10 cellular contexts compared by ENCODE assay signal in genomic region chr16:74607967-74608356, GRCh38. TPM values are rescaled to one million over a fixed set of nuclear protein-coding genes. Genes with fewer than 3 reads are reported as not detected.
A peak's percentile ranks its signal among the peaks of the same experiment; 100 is the strongest.
DNase-seq lines count a peak whose midpoint lies in the region; ATAC-seq, FAIRE-seq and TF ChIP-seq lines count a peak whose summit lies in the region.
"Had no signal": no experiment of that assay in that cellular context is flagged by ENCODE, and none has a peak within 500 bp of the region (broad histone marks: within the 10 kb centered on the region; RNA-seq: fewer than 3 reads in every experiment).

No MANE protein-coding gene starts in this region.

- H3K27ac ChIP-seq in A549 (peak overlapping the region in 1 of 2 experiments; percentile 96; a peak in 3 of 6 replicates), keratinocyte (ENCODE audit: control insufficient read depth, insufficient read depth, low read length) (no peak overlapping the region)

- H3K36me3 ChIP-seq in keratinocyte (ENCODE audit: control insufficient read depth in 2 of 2, extremely low read depth in 1 of 2, insufficient read depth in 2 of 2, low read length in 2 of 2) = no peaks in the 10 kb centered on the region

- 94% methylated on average over 6 of the region's 6 CpGs for WGBS in A549 (ENCODE audit: missing lambda C conversion rate)

- no peaks in the 10 kb centered on the region for H3K9me3 Mint-ChIP-seq in activated CD8-positive, alpha-beta T cell treated with anti-CD3 and anti-CD28 coated beads for 36 hours

- no peak for TF ChIP-seq EP300 in A549 (IDR thresholded peaks at IDR 0.05)

- no peaks in the 10 kb centered on the region for H3K9me1 ChIP-seq in keratinocyte (ENCODE audit: control insufficient read depth, extremely low read depth, insufficient read depth, low read length)

- TF ChIP-seq RAD21 in A549 (conservative IDR thresholded peaks at IDR 0.05 in 1 of 2, IDR thresholded peaks at IDR 0.05 in 1 of 2) = no peak

- CTCF ChIA-PET in A549 (lab: Yijun Ruan, JAX) = interaction anchor here (1.4 to 1.9 kb wide), 3 partner anchors 9 to 16 kb away, joined by 4 to 11 read pairs (median 7); no protein-coding TSS in a partner anchor
- CTCF ChIA-PET in activated CD8-positive, alpha-beta T cell treated with anti-CD3 and anti-CD28 coated beads for 36 hours (lab: Charles Lee) = interaction anchor here (0.5 to 1.7 kb wide), 6 partner anchors 11 to 298 kb away, joined by 3 to 4 read pairs (median 3); no protein-coding TSS in a partner anchor

- H3K79me2 ChIP-seq in keratinocyte (ENCODE audit: control insufficient read depth, insufficient read depth, low read length) = peaks cover 39% of the 10 kb centered on the region

- H3K4me2 ChIP-seq in A549 = peak overlapping the region; percentile 97; the same call in 2 of the 3 replicates
- no peak overlapping the region for H3K4me2 ChIP-seq in keratinocyte (ENCODE audit: control insufficient read depth, extremely low read depth, insufficient read depth, low read depth, low read length)

- peak overlapping the region; percentile 98 for H3K4me3 Mint-ChIP-seq in activated CD8-positive, alpha-beta T cell treated with anti-CD3 and anti-CD28 coated beads for 36 hours

- H3K4me1 ChIP-seq in A549 (peaks cover 26% of the 10 kb centered on the region), keratinocyte (ENCODE audit: control insufficient read depth, extremely low read depth, insufficient read depth, low read length) (peaks cover 19% of the 10 kb centered on the region)

- no peak overlapping the region for H3K9ac ChIP-seq in keratinocyte (ENCODE audit: control insufficient read depth, extremely low read depth, insufficient read depth, low read length)

- in situ Hi-C loops in G401 (cut with HindIII; ENCODE audit: low sequenced_read_pairs) = no loop called here

- POLR2A ChIA-PET in A549 (lab: Yijun Ruan, JAX) = no interaction called here
- POLR2A ChIA-PET in activated CD8-positive, alpha-beta T cell treated with anti-CD3 and anti-CD28 coated beads for 36 hours (lab: Charles Lee) = interaction anchor here (0.9 to 2.0 kb wide), 6 partner anchors 8 to 89 kb away, joined by 3 to 9 read pairs (median 6); no protein-coding TSS in a partner anchor

- dilution Hi-C loops in keratinocyte (cut with MboI; ENCODE audit: extremely low pct_ligation_motif_present, low sequenced_read_pairs) = no loop called here

- no peaks in the 10 kb centered on the region for H3K27me3 ChIP-seq in keratinocyte (ENCODE audit: control insufficient read depth, extremely low read depth, insufficient read depth, low read length)

- intact Hi-C loops in activated CD8-positive, alpha-beta T cell treated with anti-CD3 and anti-CD28 coated beads for 36 hours (cut with micrococcal nuclease) = loop anchor here (10.0 kb wide), 1 partner anchor 103 kb away; no protein-coding TSS in a partner anchor

- TF ChIP-seq CTCF in A549 (IDR thresholded peaks at IDR 0.05) (no peak), keratinocyte (optimal IDR thresholded peaks at IDR 0.05 in 1 of 3, IDR thresholded peaks at IDR 0.05 in 1 of 3, conservative IDR thresholded peaks at IDR 0.05 in 1 of 3; ENCODE audit: extremely low read depth in 1 of 3, insufficient read depth in 2 of 3, low read length in 3 of 3) (no peak)
- no peak for TF ChIP-seq CTCF in activated CD8-positive, alpha-beta T cell treated with anti-CD3 and anti-CD28 coated beads for 36 hours (IDR thresholded peaks at IDR 0.05)

- peaks cover 13% of the 10 kb centered on the region for H3K36me3 Mint-ChIP-seq in activated CD8-positive, alpha-beta T cell treated with anti-CD3 and anti-CD28 coated beads for 36 hours (ENCODE audit: low read depth)

- peaks cover 40% of the 10 kb centered on the region for H3K4me1 Mint-ChIP-seq in activated CD8-positive, alpha-beta T cell treated with anti-CD3 and anti-CD28 coated beads for 36 hours (ENCODE audit: low read depth)

- ATAC-seq in A549 = no peak
- ATAC-seq in activated CD8-positive, alpha-beta T cell treated with anti-CD3 and anti-CD28 coated beads for 36 hours = no peak

- no peaks in the 10 kb centered on the region for H3K27me3 Mint-ChIP-seq in activated CD8-positive, alpha-beta T cell treated with anti-CD3 and anti-CD28 coated beads for 36 hours

- TF ChIP-seq POLR2A in A549 (IDR thresholded peaks at IDR 0.05; ENCODE audit: low read length) = no peak

- DNase-seq in A549 (ENCODE audit: low read depth in 1 of 2, low spot score in 1 of 2) (no peak), EH (ENCODE audit: low read depth) (peak; percentile 45), keratinocyte (ENCODE audit: low read depth, low spot score) (no peak), G401 (ENCODE audit: low spot score) (no peak), NCI-H446 treated with DMSO at 0.1 percent for 48 hours (lab: John Stamatoyannopoulos, UW) (no peak), HuH-7.5 (ENCODE audit: low spot score) (no peak), 8988T (no peak)
- no peak for DNase-seq in activated CD8-positive, alpha-beta T cell treated with anti-CD3 and anti-CD28 coated beads for 36 hours
- DNase-seq: NCI-H1417 treated with DMSO at 0.1 percent for 48 hours had no signal

- FAIRE-seq in A549 (lab: Jason Lieb, UNC) (no peak), keratinocyte (lab: Jason Lieb, UNC) (no peak)

- no peaks in the 10 kb centered on the region for H4K20me1 ChIP-seq in keratinocyte (ENCODE audit: control insufficient read depth, extremely low read depth, insufficient read depth, low read length)

- no peaks in the 10 kb centered on the region for H3K9me3 ChIP-seq in A549
- no peaks in the 10 kb centered on the region for H3K9me3 ChIP-seq in keratinocyte (ENCODE audit: control insufficient read depth, low read depth, low read length)
- H3K9me3 ChIP-seq: HAP-1 had no signal

- H3K4me3 ChIP-seq in A549 (no peak overlapping the region), keratinocyte (ENCODE audit: control insufficient read depth in 2 of 3, extremely low read depth in 1 of 3, insufficient read depth in 2 of 3, low read depth in 1 of 3, low read length in 3 of 3) (no peak overlapping the region)

- H2AFZ ChIP-seq in keratinocyte (ENCODE audit: control insufficient read depth, low read length) = peak overlapping the region; percentile 95

- H3K27ac Mint-ChIP-seq in activated CD8-positive, alpha-beta T cell treated with anti-CD3 and anti-CD28 coated beads for 36 hours = no peak overlapping the region

TF ChIP-seq in A549, 52 proteins besides CTCF, POLR2A, EP300 and RAD21:
- TF ChIP-seq CEBPB (IDR thresholded peaks at IDR 0.05) = no peak
- no peak for TF ChIP-seq HDAC2 (IDR thresholded peaks at IDR 0.05)
- no peak for TF ChIP-seq FOSB (CRISPR knock-in tag; IDR thresholded peaks at IDR 0.05)
- TF ChIP-seq HEYL (CRISPR knock-in tag; IDR thresholded peaks at IDR 0.05) = no peak
- no peak for TF ChIP-seq ZSCAN20 (CRISPR knock-in tag; IDR thresholded peaks at IDR 0.05)
- no peak for TF ChIP-seq USF2 (IDR thresholded peaks at IDR 0.05)

RNA-seq across cellular contexts. Expression of gene GLG1, which starts 1.0 kb away (rescaled TPM):
- polyA plus RNA-seq in A549 (2011; rRNA removed) (90.6 and 91.7 TPM in 2 replicates), A549 (2017; fragmentation: RNase III; extraction: RNeasy Plus Mini Kit Qiagen cat#74134 plus additional on column Dnase treatment) (47.3 to 53.5 TPM (median 51.9 TPM) in 3 replicates), keratinocyte (41.5 to 79.7 TPM (median 63.6 TPM) in 3 replicates)
- polyA plus RNA-seq in A549 (2012; cell fraction: cytosol; rRNA removed) = 21.0 and 21.5 TPM in 2 replicates
- 47.7 and 69.8 TPM in 2 replicates for polyA plus RNA-seq in A549 (2012; cell fraction: nucleus; rRNA removed)
- 107 and 110 TPM in 2 replicates for polyA minus RNA-seq in A549 (2011; rRNA and poly(A)+ RNA removed)
- total RNA-seq in activated CD8-positive, alpha-beta T cell treated with anti-CD3 and anti-CD28 coated beads for 36 hours = 10 to 100 TPM; 70.0 to 74.9 TPM
- polyA plus RNA-seq in keratinocyte (2011; ENCODE audit: low read depth) = 87.5 TPM
- polyA plus RNA-seq in keratinocyte (2011; cell fraction: cytosol; rRNA removed) = 19.7 and 21.6 TPM in 2 replicates
- polyA plus RNA-seq in keratinocyte (2011; cell fraction: nucleus; rRNA removed) = 161 and 169 TPM in 2 replicates
- 45.7 and 74.7 TPM in 2 replicates for polyA plus RNA-seq in keratinocyte (2012; ENCODE audit: low replicate concordance)
- polyA minus RNA-seq in keratinocyte = 87.6 to 125 TPM (median 119 TPM) in 3 replicates
- polyA minus RNA-seq in keratinocyte (2011; cell fraction: cytosol; rRNA and poly(A)+ RNA removed) = 40.5 TPM
- polyA minus RNA-seq in keratinocyte (2011; cell fraction: nucleus; rRNA and poly(A)+ RNA removed) = 151 and 256 TPM in 2 replicates
- 47.3 and 78.4 TPM in 2 replicates for total RNA-seq in G401 (2014; rRNA removed; shearing (Covaris generic))

RNA-seq across cellular contexts. Expression of gene RFWD3, which starts 58.7 kb away (rescaled TPM):
- polyA plus RNA-seq in A549 (2011; rRNA removed) (50.6 and 52.5 TPM in 2 replicates), A549 (2017; fragmentation: RNase III; extraction: RNeasy Plus Mini Kit Qiagen cat#74134 plus additional on column Dnase treatment) (36.1 to 43.2 TPM (median 36.7 TPM) in 3 replicates), keratinocyte (22.6 to 29.2 TPM (median 25.0 TPM) in 3 replicates)
- 27.6 and 35.9 TPM in 2 replicates for polyA plus RNA-seq in A549 (2012; cell fraction: cytosol; rRNA removed)
- 27.8 and 37.0 TPM in 2 replicates for polyA plus RNA-seq in A549 (2012; cell fraction: nucleus; rRNA removed)
- polyA minus RNA-seq in A549 (2011; rRNA and poly(A)+ RNA removed) = 81.6 and 86.0 TPM in 2 replicates
- 10 to 100 TPM; 96.5 to 99.8 TPM for total RNA-seq in activated CD8-positive, alpha-beta T cell treated with anti-CD3 and anti-CD28 coated beads for 36 hours
- 14.5 TPM for polyA plus RNA-seq in keratinocyte (2011; ENCODE audit: low read depth)
- 13.5 and 18.0 TPM in 2 replicates for polyA plus RNA-seq in keratinocyte (2011; cell fraction: cytosol; rRNA removed)
- polyA plus RNA-seq in keratinocyte (2011; cell fraction: nucleus; rRNA removed) = 24.2 and 28.9 TPM in 2 replicates
- polyA plus RNA-seq in keratinocyte (2012; ENCODE audit: low replicate concordance) = 7.7 and 17.4 TPM in 2 replicates
- polyA minus RNA-seq in keratinocyte = 50.1 to 73.4 TPM (median 63.8 TPM) in 3 replicates
- polyA minus RNA-seq in keratinocyte (2011; cell fraction: cytosol; rRNA and poly(A)+ RNA removed) = 22.4 TPM
- 26.2 and 37.7 TPM in 2 replicates for polyA minus RNA-seq in keratinocyte (2011; cell fraction: nucleus; rRNA and poly(A)+ RNA removed)
- 32.3 and 40.4 TPM in 2 replicates for total RNA-seq in G401 (2014; rRNA removed; shearing (Covaris generic))
